ENCODE assay signal across 1 cellular context in genomic region chr1:204406621-204407020, GRCh38.
TF ChIP-seq lines count a peak whose summit lies in the region.

No MANE protein-coding gene starts in this region.

TF ChIP-seq in HepG2, 621 proteins besides CTCF, POLR2A, EP300 and RAD21 (continued from another document):
- TF ChIP-seq ARID5B (CRISPR knock-in tag; IDR thresholded peaks at IDR 0.05) (no peak), SRSF4 (IDR thresholded peaks at IDR 0.05; ENCODE audit: low read depth, low read length, poor library complexity, severe bottlenecking) (no peak), ZNF432 (CRISPR knock-in tag; IDR thresholded peaks at IDR 0.05; ENCODE audit: borderline replicate concordance) (no peak), ZNF318 (CRISPR knock-in tag; IDR thresholded peaks at IDR 0.05) (no peak), ZBTB21 (CRISPR knock-in tag; IDR thresholded peaks at IDR 0.05) (no peak), HIC2 (CRISPR knock-in tag; IDR thresholded peaks at IDR 0.05; ENCODE audit: low read depth) (no peak), FOXM1 (CRISPR knock-in tag; IDR thresholded peaks at IDR 0.05) (no peak), KLF13 (CRISPR knock-in tag; IDR thresholded peaks at IDR 0.05) (no peak), ZNF629 (CRISPR knock-in tag; conservative IDR thresholded peaks at IDR 0.05) (no peak)
